8 cellular contexts compared by ENCODE assay signal in genomic region chr18:3245853-3246635, GRCh38. TPM values are rescaled to one million over a fixed set of nuclear protein-coding genes. Genes with fewer than 3 reads are reported as not detected.
DNase-seq lines count a peak whose midpoint lies in the region; ATAC-seq and TF ChIP-seq lines count a peak whose summit lies in the region.

No MANE protein-coding gene starts in this region.

- H3K27me3 Mint-ChIP-seq in activated naive CD4-positive, alpha-beta T cell treated with anti-CD3 and anti-CD28 coated beads for 36 hours (ENCODE audit: low read depth) = no peaks in the 10 kb centered on the region

- intact Hi-C loops in activated naive CD4-positive, alpha-beta T cell treated with anti-CD3 and anti-CD28 coated beads for 36 hours (cut with micrococcal nuclease) = loop anchor here (1.0 to 2.0 kb wide), 12 partner anchors 67 to 1141 kb away; partner anchors contain the start of genes EMILIN2, LPIN2, METTL4 and NDC80
- intact Hi-C loops in testis (cut with DNase I; ENCODE audit: low total_unique reads) = loop anchor here (10.0 kb wide), 3 partner anchors 91 to 311 kb away; partner anchors contain the start of gene LPIN2

- peaks cover 24% of the 10 kb centered on the region for H3K4me1 ChIP-seq in testis

- peak overlapping the region; percentile 90 for H3K4me3 Mint-ChIP-seq in activated naive CD4-positive, alpha-beta T cell treated with anti-CD3 and anti-CD28 coated beads for 36 hours

- DNase-seq in ELR (ENCODE audit: low read depth) = peak; percentile 91
- DNase-seq in H4 (ENCODE audit: low spot score) = peak; percentile 83
- DNase-seq in LoVo (ENCODE audit: low spot score) = peak; percentile 88
- peak; percentile 93 for DNase-seq in SIG-M5 treated with dmso at 0.1 percent for 504 hours (lab: John Stamatoyannopoulos, UW; ENCODE audit: unreplicated experiment)
- peak; percentile 91 for DNase-seq in activated naive CD4-positive, alpha-beta T cell treated with anti-CD3 and anti-CD28 coated beads for 36 hours
- peak; percentile 89 for DNase-seq in globus pallidus (ENCODE audit: low spot score)
- DNase-seq in omental fat pad (ENCODE audit: low spot score) = peak; percentile 39
- peak; percentile 95 for DNase-seq in testis

- H3K36me3 ChIP-seq in testis (ENCODE audit: low read depth, missing control alignments) = no peaks in the 10 kb centered on the region

- no peaks in the 10 kb centered on the region for H3K27me3 ChIP-seq in testis

- peak overlapping the region; percentile 94 to 97 for H3K27ac ChIP-seq in testis

- H3K4me1 Mint-ChIP-seq in activated naive CD4-positive, alpha-beta T cell treated with anti-CD3 and anti-CD28 coated beads for 36 hours (ENCODE audit: low read depth) = peaks cover 23% of the 10 kb centered on the region

- ATAC-seq in omental fat pad (ENCODE audit: low FRiP score) = peak; percentile 65

- H3K4me3 ChIP-seq in testis = peak overlapping the region; percentile 77 to 93

- 3 to 4% methylated on average over 23 to 29 of the region's 29 CpGs for WGBS in testis, 2 donors

- TF ChIP-seq CTCF in omental fat pad (IDR thresholded peaks at IDR 0.05) = peak in 2 of 3 donors; percentile 73 to 87
- TF ChIP-seq CTCF in testis (IDR thresholded peaks at IDR 0.05) = peak; percentile 85 to 93 (median 87)

- H3K9me3 ChIP-seq in testis = no peaks in the 10 kb centered on the region

- CTCF ChIA-PET in activated naive CD4-positive, alpha-beta T cell treated with anti-CD3 and anti-CD28 coated beads for 36 hours (lab: Charles Lee) = interaction anchor here (0.5 to 4.7 kb wide), 52 partner anchors 8 to 705 kb away, joined by 3 to 35 read pairs (median 4); no protein-coding TSS in a partner anchor

- peaks cover 21% of the 10 kb centered on the region for H3K36me3 Mint-ChIP-seq in activated naive CD4-positive, alpha-beta T cell treated with anti-CD3 and anti-CD28 coated beads for 36 hours (ENCODE audit: low read depth)

- H3K27ac Mint-ChIP-seq in activated naive CD4-positive, alpha-beta T cell treated with anti-CD3 and anti-CD28 coated beads for 36 hours = peak overlapping the region; percentile 92

- peaks cover 13% of the 10 kb centered on the region for H3K9me3 Mint-ChIP-seq in activated naive CD4-positive, alpha-beta T cell treated with anti-CD3 and anti-CD28 coated beads for 36 hours

- TF ChIP-seq POLR2A in testis (IDR thresholded peaks at IDR 0.05) = no peak

RNA-seq across cellular contexts. Expression of gene MYL12A, which starts 1.6 kb away (rescaled TPM):
- total RNA-seq in H4 (2014; rRNA removed; shearing (Covaris generic)) = 437 and 447 TPM in 2 replicates
- 100 to 1,000 TPM; 328 to 335 TPM for total RNA-seq in activated naive CD4-positive, alpha-beta T cell treated with anti-CD3 and anti-CD28 coated beads for 36 hours
- 100 to 1,000 TPM; 393 to 814 (median 535) TPM for total RNA-seq in omental fat pad
- 100 to 1,000 TPM; 148 to 177 TPM for total RNA-seq in testis
- 219 TPM for polyA plus RNA-seq in testis (ENCODE audit: insufficient read depth, low read depth, low replicate concordance)

RNA-seq across cellular contexts. Expression of gene MYL12B, which starts 15.9 kb away (rescaled TPM):
- 460 and 468 TPM in 2 replicates for total RNA-seq in H4 (2014; rRNA removed; shearing (Covaris generic))
- total RNA-seq in activated naive CD4-positive, alpha-beta T cell treated with anti-CD3 and anti-CD28 coated beads for 36 hours = 100 to 1,000 TPM; 288 to 293 TPM
- total RNA-seq in omental fat pad (100 to 1,000 TPM; 263 to 352 (median 318) TPM), testis (100 to 1,000 TPM; 215 to 255 TPM)
- 372 TPM for polyA plus RNA-seq in testis (ENCODE audit: insufficient read depth, low read depth, low replicate concordance)

RNA-seq across cellular contexts. Expression of gene MYOM1, which starts 26.3 kb away (rescaled TPM):
- total RNA-seq in H4 (2014; rRNA removed; shearing (Covaris generic)) = 0.02 TPM in 1 of 2 replicates, not detected in the other
- under 1 TPM; 0.40 to 0.41 TPM for total RNA-seq in activated naive CD4-positive, alpha-beta T cell treated with anti-CD3 and anti-CD28 coated beads for 36 hours
- 1 to 10 TPM; 2.6 to 8.5 (median 2.9) TPM for total RNA-seq in omental fat pad
- total RNA-seq in testis = 10 to 100 TPM in 1 of 2 donors, 1 to 10 TPM in 1; 9.1 to 19.9 TPM
- 16.9 TPM for polyA plus RNA-seq in testis (ENCODE audit: insufficient read depth, low read depth, low replicate concordance)

Comparison
In these comparisons a context has a peak if more than half of its experiments do, and no peak if none do; other contexts are left out.
1. Peak in every context shown above with its lines: DNase-seq, ATAC-seq, H3K4me3 ChIP-seq and H3K27ac ChIP-seq.
2. DNase-seq: peak in every context shown above with its lines; median percentile 95 in testis; 93 in SIG-M5 treated with dmso at 0.1 percent for 504 hours; 91 in ELR; 91 in activated naive CD4-positive, alpha-beta T cell treated with anti-CD3 and anti-CD28 coated beads for 36 hours; 89 in globus pallidus; 88 in LoVo; 83 in H4; 39 in omental fat pad.